In the genomic region with DNA sequence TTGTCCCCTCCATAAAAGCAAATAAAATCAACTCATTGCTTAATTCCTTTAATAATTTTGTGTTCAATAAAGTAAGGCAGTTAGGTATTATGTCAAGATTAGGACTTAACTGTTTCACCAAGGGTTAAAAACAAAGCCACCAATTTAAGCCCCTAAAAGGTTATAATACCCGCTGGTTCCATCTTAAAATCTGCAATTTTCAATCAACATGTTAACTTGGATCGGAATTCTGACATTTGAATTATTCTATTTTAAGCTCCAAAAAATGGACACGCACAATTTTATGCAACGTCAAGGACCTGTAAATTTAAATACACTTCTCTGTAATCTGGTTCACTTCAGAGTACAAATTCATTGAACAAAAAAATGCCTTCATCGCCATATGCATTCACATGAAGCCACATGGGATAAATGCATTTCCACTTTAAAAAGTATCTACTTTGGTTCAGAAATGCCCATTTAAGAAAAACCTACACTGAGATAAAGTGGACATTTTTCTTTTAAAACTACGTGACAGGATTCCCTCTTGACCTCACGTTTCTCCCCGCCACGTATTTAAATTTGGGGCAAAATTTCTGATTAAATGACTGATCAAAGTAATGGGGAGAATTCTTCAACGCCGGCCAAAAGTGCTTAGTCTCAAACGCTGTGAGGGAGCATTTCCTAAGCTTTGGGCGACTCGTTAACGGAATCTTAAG, we compare ENCODE assay signal across 8 cellular contexts. TPM values are rescaled to one million over a fixed set of nuclear protein-coding genes. Genes with fewer than 3 reads are reported as not detected.
A peak's percentile ranks its signal among the peaks of the same experiment; 100 is the strongest.
DNase-seq lines count a peak whose midpoint lies in the region; ATAC-seq, FAIRE-seq and TF ChIP-seq lines count a peak whose summit lies in the region.

No MANE protein-coding gene starts in this region.

- TF ChIP-seq POLR2A in H54 (IDR thresholded peaks at IDR 0.05; ENCODE audit: low read depth, low read length), result no peak

- H3K27me3 ChIP-seq in skeletal muscle tissue (ENCODE audit: control insufficient read depth in 3 of 3, insufficient read depth in 3 of 3, low read length in 3 of 3), result no peaks in the 10 kb centered on the region

- CTCF ChIA-PET in WTC11 (lab: Charles Lee), result interaction anchor here (0.7 to 1.8 kb wide), 3 partner anchors 20 to 142 kb away, joined by 3 to 13 read pairs (median 3); no protein-coding TSS in a partner anchor

- peaks cover 26% of the 10 kb centered on the region for H3K4me1 Mint-ChIP-seq in WTC11

- no peak for ATAC-seq in WTC11
- no peak for ATAC-seq in HG03159 (IDR thresholded peaks at IDR 0.05; ENCODE audit: unreplicated experiment)

- POLR2A ChIA-PET in WTC11 (lab: Charles Lee), result interaction anchor here (0.8 to 2.1 kb wide), 6 partner anchors 10 to 438 kb away, joined by 3 to 15 read pairs (median 4); a partner anchor contains a TSS

- no peaks in the 10 kb centered on the region for H3K36me3 ChIP-seq in skeletal muscle tissue (ENCODE audit: control insufficient read depth in 3 of 3, insufficient read depth in 3 of 3, low read length in 3 of 3)

- peak overlapping the region; percentile 100 for H3K27ac Mint-ChIP-seq in WTC11

- H3K27ac ChIP-seq in 22Rv1, result peak overlapping the region; percentile 91
- peak overlapping the region; percentile 96 for H3K27ac ChIP-seq in skeletal muscle tissue (ENCODE audit: low read depth, low read length)

- no peaks in the 10 kb centered on the region for H3K9me3 Mint-ChIP-seq in WTC11

- DNase-seq in H54 (ENCODE audit: insufficient read length, low spot score) (no peak), WTC11 (ENCODE audit: low spot score) (no peak), globus pallidus (ENCODE audit: low spot score) (peak; percentile 8), Ammon's horn (ENCODE audit: low spot score) (no peak)
- no peak for DNase-seq in activated effector memory CD4-positive, alpha-beta T cell treated with anti-CD3 and anti-CD28 coated beads, Interleukin-2, amount 50 U/mL, for 16 hours

- no peaks in the 10 kb centered on the region for H3K36me3 Mint-ChIP-seq in WTC11

- H3K4me3 ChIP-seq in skeletal muscle tissue (ENCODE audit: low read length in 3 of 3), result peak overlapping the region; percentile 97 to 99 (median 98)

- H3K9ac ChIP-seq in skeletal muscle tissue (ENCODE audit: low read depth in 1 of 3, low read length in 3 of 3), result peak overlapping the region; percentile 87 to 99 (median 96)

- peak overlapping the region; percentile 98 for H3K4me3 Mint-ChIP-seq in WTC11

- no peaks in the 10 kb centered on the region for H3K9me3 ChIP-seq in skeletal muscle tissue (ENCODE audit: control insufficient read depth in 3 of 3, low read length in 3 of 3)

- TF ChIP-seq CTCF in 22Rv1 (IDR thresholded peaks at IDR 0.05) (no peak), WTC11 (IDR thresholded peaks at IDR 0.05) (no peak)

- FAIRE-seq in H54 (lab: Jason Lieb, UNC), result peak; percentile 65

- H3K27me3 Mint-ChIP-seq in WTC11 (ENCODE audit: low read depth), result no peaks in the 10 kb centered on the region

- H3K4me1 ChIP-seq in skeletal muscle tissue (ENCODE audit: control insufficient read depth in 3 of 3, insufficient read depth in 3 of 3, low read length in 3 of 3), result peaks cover 4 to 17% (median 5%) of the 10 kb centered on the region in 3 donors

TF ChIP-seq in WTC11, 78 proteins besides CTCF, POLR2A, EP300 and RAD21:
- TF ChIP-seq, protein P1, sequence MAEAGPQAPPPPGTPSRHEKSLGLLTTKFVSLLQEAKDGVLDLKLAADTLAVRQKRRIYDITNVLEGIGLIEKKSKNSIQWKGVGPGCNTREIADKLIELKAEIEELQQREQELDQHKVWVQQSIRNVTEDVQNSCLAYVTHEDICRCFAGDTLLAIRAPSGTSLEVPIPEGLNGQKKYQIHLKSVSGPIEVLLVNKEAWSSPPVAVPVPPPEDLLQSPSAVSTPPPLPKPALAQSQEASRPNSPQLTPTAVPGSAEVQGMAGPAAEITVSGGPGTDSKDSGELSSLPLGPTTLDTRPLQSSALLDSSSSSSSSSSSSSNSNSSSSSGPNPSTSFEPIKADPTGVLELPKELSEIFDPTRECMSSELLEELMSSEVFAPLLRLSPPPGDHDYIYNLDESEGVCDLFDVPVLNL (CRISPR knock-in tag; IDR thresholded peaks at IDR 0.05; ENCODE audit: borderline replicate concordance, low read depth), result no peak
- TF ChIP-seq, protein P2, sequence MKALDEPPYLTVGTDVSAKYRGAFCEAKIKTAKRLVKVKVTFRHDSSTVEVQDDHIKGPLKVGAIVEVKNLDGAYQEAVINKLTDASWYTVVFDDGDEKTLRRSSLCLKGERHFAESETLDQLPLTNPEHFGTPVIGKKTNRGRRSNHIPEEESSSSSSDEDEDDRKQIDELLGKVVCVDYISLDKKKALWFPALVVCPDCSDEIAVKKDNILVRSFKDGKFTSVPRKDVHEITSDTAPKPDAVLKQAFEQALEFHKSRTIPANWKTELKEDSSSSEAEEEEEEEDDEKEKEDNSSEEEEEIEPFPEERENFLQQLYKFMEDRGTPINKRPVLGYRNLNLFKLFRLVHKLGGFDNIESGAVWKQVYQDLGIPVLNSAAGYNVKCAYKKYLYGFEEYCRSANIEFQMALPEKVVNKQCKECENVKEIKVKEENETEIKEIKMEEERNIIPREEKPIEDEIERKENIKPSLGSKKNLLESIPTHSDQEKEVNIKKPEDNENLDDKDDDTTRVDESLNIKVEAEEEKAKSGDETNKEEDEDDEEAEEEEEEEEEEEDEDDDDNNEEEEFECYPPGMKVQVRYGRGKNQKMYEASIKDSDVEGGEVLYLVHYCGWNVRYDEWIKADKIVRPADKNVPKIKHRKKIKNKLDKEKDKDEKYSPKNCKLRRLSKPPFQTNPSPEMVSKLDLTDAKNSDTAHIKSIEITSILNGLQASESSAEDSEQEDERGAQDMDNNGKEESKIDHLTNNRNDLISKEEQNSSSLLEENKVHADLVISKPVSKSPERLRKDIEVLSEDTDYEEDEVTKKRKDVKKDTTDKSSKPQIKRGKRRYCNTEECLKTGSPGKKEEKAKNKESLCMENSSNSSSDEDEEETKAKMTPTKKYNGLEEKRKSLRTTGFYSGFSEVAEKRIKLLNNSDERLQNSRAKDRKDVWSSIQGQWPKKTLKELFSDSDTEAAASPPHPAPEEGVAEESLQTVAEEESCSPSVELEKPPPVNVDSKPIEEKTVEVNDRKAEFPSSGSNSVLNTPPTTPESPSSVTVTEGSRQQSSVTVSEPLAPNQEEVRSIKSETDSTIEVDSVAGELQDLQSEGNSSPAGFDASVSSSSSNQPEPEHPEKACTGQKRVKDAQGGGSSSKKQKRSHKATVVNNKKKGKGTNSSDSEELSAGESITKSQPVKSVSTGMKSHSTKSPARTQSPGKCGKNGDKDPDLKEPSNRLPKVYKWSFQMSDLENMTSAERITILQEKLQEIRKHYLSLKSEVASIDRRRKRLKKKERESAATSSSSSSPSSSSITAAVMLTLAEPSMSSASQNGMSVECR (CRISPR knock-in tag; IDR thresholded peaks at IDR 0.05; ENCODE audit: borderline replicate concordance), result no peak
- TF ChIP-seq ZNF219 (CRISPR knock-in tag; IDR thresholded peaks at IDR 0.05; ENCODE audit: borderline replicate concordance), result no peak
- TF ChIP-seq MXD4 (CRISPR knock-in tag; IDR thresholded peaks at IDR 0.05; ENCODE audit: borderline replicate concordance), result no peak

RNA-seq across cellular contexts. Expression of a gene that starts 0.7 kb away (rescaled TPM):
- 5.7 to 7.0 TPM (median 6.7 TPM) in 3 replicates for total RNA-seq in WTC11 (2021)
- total RNA-seq in skeletal muscle tissue, result 11.5 TPM

RNA-seq across cellular contexts. Expression of a gene that starts 0.9 kb away (rescaled TPM):
- total RNA-seq in WTC11 (2021), result 47.3 to 67.6 TPM (median 47.8 TPM) in 3 replicates
- 38.6 TPM for total RNA-seq in skeletal muscle tissue
